13 cellular contexts compared by ENCODE assay signal in genomic region chr6:105483492-105483891, GRCh38.
DNase-seq lines count a peak whose midpoint lies in the region; ATAC-seq and TF ChIP-seq lines count a peak whose summit lies in the region.
"Had no signal": no experiment of that assay in that cellular context is flagged by ENCODE, and none has a peak within 500 bp of the region (broad histone marks: within the 10 kb centered on the region; RNA-seq: fewer than 3 reads in every experiment).

No MANE protein-coding gene starts in this region.

- H3K27ac Mint-ChIP-seq in stimulated activated memory B cell treated with anti-CD40 and anti-IgM and Interleukin-4, amounts not matched to agents 10 μg/mL and 1 μg/mL and 100 μg/mL, for 72 hours, result no peak overlapping the region

- H3K4me3 Mint-ChIP-seq in stimulated activated memory B cell treated with anti-CD40 and anti-IgM and Interleukin-4, amounts not matched to agents 10 μg/mL and 1 μg/mL and 100 μg/mL, for 72 hours, result no peak overlapping the region

- H3K4me1 Mint-ChIP-seq in stimulated activated memory B cell treated with anti-CD40 and anti-IgM and Interleukin-4, amounts not matched to agents 10 μg/mL and 1 μg/mL and 100 μg/mL, for 72 hours, result peaks cover 27% of the 10 kb centered on the region

- H3K9me3 Mint-ChIP-seq in stimulated activated memory B cell treated with anti-CD40 and anti-IgM and Interleukin-4, amounts not matched to agents 10 μg/mL and 1 μg/mL and 100 μg/mL, for 72 hours, result peaks cover 3% of the 10 kb centered on the region

- ATAC-seq in stimulated activated memory B cell treated with anti-CD40 and anti-IgM and Interleukin-4, amounts not matched to agents 10 μg/mL and 1 μg/mL and 100 μg/mL, for 72 hours, result no peak

- no peak for TF ChIP-seq CTCF in choroid plexus epithelial cell (conservative IDR thresholded peaks at IDR 0.05; ENCODE audit: low read depth, low read length)

- DNase-seq in DMS 273 (lab: John Stamatoyannopoulos, UW; ENCODE audit: unreplicated experiment) (peak; percentile 6), DMS 273 treated with DMSO at 0.1 percent for 48 hours (lab: John Stamatoyannopoulos, UW) (no peak), OCI-M1 (lab: John Stamatoyannopoulos, UW) (peak; percentile 47), choroid plexus epithelial cell (ENCODE audit: low read depth) (peak; percentile 56), retina (peak; percentile 16), germinal center (ENCODE audit: low spot score) (no peak), NCI-H2081 (lab: John Stamatoyannopoulos, UW) (no peak)
- DNase-seq: amygdala; DMS53; NCI-H1105 treated with DMSO at 0.1 percent for 48 hours; NCI-H774; stimulated activated naive CD8-positive, alpha-beta T cell treated with anti-CD3 and anti-CD28 coated beads, Interleukin-15, Interleukin-2, amounts not matched to agents 100 U/mL and 50 U/mL, for 24 hours had no signal

- H3K36me3 Mint-ChIP-seq in stimulated activated memory B cell treated with anti-CD40 and anti-IgM and Interleukin-4, amounts not matched to agents 10 μg/mL and 1 μg/mL and 100 μg/mL, for 72 hours, result no peaks in the 10 kb centered on the region

- H3K27me3 Mint-ChIP-seq in stimulated activated memory B cell treated with anti-CD40 and anti-IgM and Interleukin-4, amounts not matched to agents 10 μg/mL and 1 μg/mL and 100 μg/mL, for 72 hours, result peaks cover 26% of the 10 kb centered on the region

- no peak overlapping the region for H3K4me3 ChIP-seq in choroid plexus epithelial cell (ENCODE audit: low read depth, low read length)

Comparison
In these comparisons a context has a peak if more than half of its experiments do, and no peak if none do; other contexts are left out.
1. DNase-seq: peak in DMS 273 (single experiment), OCI-M1 (single experiment), choroid plexus epithelial cell (single experiment) and retina (single experiment); none in DMS 273 treated with DMSO at 0.1 percent for 48 hours (single experiment), germinal center (single experiment) and NCI-H2081 (0 of 2).